In the genomic region with DNA sequence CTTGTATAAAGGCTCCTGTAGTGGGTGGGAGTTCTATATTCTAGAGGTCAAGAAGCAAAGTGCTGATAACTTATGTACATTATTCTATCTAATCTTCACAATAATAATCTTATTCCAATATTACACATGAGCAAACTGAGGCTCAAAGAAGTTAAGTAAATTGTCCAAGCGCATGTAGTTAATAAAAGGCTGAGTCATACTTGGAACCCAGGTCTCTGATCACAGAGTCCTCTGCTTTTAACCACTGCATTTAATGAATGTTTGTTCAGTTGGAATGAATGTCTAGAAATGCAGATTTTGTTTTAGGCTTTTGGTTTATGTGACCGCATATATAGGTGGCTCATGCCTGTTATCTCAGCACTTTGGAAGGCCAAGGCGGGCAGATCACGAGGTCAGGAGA, we compare ENCODE assay signal across 28 cellular contexts.
"Had no signal": no experiment of that assay in that cellular context is flagged by ENCODE, and none has a peak within 500 bp of the region (broad histone marks: within the 10 kb centered on the region; RNA-seq: fewer than 3 reads in every experiment).

No MANE protein-coding gene starts in this region.

- H3K4me1 Mint-ChIP-seq: endodermal cell, naive B cell had no signal

- H3K27ac Mint-ChIP-seq: dendritic cell treated with granulocyte-macrophage colony-stimulating factor and Interleukin-4, amounts not matched to agents 40 ng/mL and 50 ng/mL, for 4 days; effector memory CD8-positive, alpha-beta T cell; endodermal cell; mesothelial cell of epicardium; naive B cell had no signal

- H3K4me3 ChIP-seq: colonic mucosa, esophagus squamous epithelium, gastrocnemius medialis, heart right ventricle, left lung, lower lobe of right lung, mucosa of descending colon had no signal

- H3K27me3 Mint-ChIP-seq: dendritic cell treated with granulocyte-macrophage colony-stimulating factor and Interleukin-4, amounts not matched to agents 40 ng/mL and 50 ng/mL, for 4 days; effector memory CD8-positive, alpha-beta T cell; naive B cell had no signal

- ATAC-seq: effector memory CD8-positive, alpha-beta T cell; esophagus mucosa; gastrocnemius medialis; heart right ventricle; left cardiac atrium; left lung; left ventricle myocardium superior; lower lobe of right lung; mucosa of descending colon had no signal

- H3K4me1 ChIP-seq: colonic mucosa, esophagus squamous epithelium, gastrocnemius medialis, heart right ventricle, left lung, lower lobe of right lung had no signal

- H3K9me3 Mint-ChIP-seq: dendritic cell treated with granulocyte-macrophage colony-stimulating factor and Interleukin-4, amounts not matched to agents 40 ng/mL and 50 ng/mL, for 4 days; endodermal cell; mesothelial cell of epicardium; naive B cell had no signal

- H3K27me3 ChIP-seq: colonic mucosa, esophagus squamous epithelium, gastrocnemius medialis, heart right ventricle, left lung had no signal

- H3K27ac ChIP-seq: colonic mucosa, epithelial cell of prostate, esophagus squamous epithelium, gastrocnemius medialis, heart right ventricle, left lung, lower lobe of right lung had no signal

- H3K9me3 ChIP-seq: colonic mucosa, esophagus squamous epithelium, gastrocnemius medialis, heart right ventricle, left lung, lower lobe of right lung, mucosa of descending colon had no signal

- H3K36me3 ChIP-seq: colonic mucosa, esophagus squamous epithelium, gastrocnemius medialis, heart right ventricle, left lung, lower lobe of right lung had no signal

- H3K4me3 Mint-ChIP-seq: dendritic cell treated with granulocyte-macrophage colony-stimulating factor and Interleukin-4, amounts not matched to agents 40 ng/mL and 50 ng/mL, for 4 days; effector memory CD8-positive, alpha-beta T cell; endodermal cell; mesothelial cell of epicardium; naive B cell had no signal

- FAIRE-seq: endometrium, islet of Langerhans, keratinocyte had no signal

- DNase-seq: colonic mucosa; cortex of kidney; effector CD8-positive, alpha-beta T cell; effector memory CD8-positive, alpha-beta T cell; endodermal cell; erythroblast; esophagus squamous epithelium; foreskin fibroblast; foreskin melanocyte; gastrocnemius medialis; glutamatergic neuron; head of caudate nucleus; heart right ventricle; hippocampal formation; left cardiac atrium; left lung; left ventricle myocardium superior; lower lobe of right lung; mesenchymal stem cell; mucosa of descending colon; naive B cell had no signal

- H3K36me3 Mint-ChIP-seq: mesothelial cell of epicardium, naive B cell had no signal
